In genomic region chr12:126385785-126386184, GRCh38 we compare ENCODE assay signal across 20 cellular contexts.
DNase-seq lines count a peak whose midpoint lies in the region; ATAC-seq and TF ChIP-seq lines count a peak whose summit lies in the region.
"Had no signal": no experiment of that assay in that cellular context is flagged by ENCODE, and none has a peak within 500 bp of the region (broad histone marks: within the 10 kb centered on the region; RNA-seq: fewer than 3 reads in every experiment).

No MANE protein-coding gene starts in this region.

- no peak overlapping the region for H3K4me3 ChIP-seq in AG09309 (ENCODE audit: control insufficient read depth, low read depth, low read length)
- H3K4me3 ChIP-seq in astrocyte of the spinal cord (ENCODE audit: low read depth, low read length), result no peak overlapping the region
- H3K4me3 ChIP-seq in testis, result no peak overlapping the region
- H3K4me3 ChIP-seq: gastroesophageal sphincter, psoas muscle had no signal

- H3K27me3 ChIP-seq in testis, result no peaks in the 10 kb centered on the region
- H3K27me3 ChIP-seq: gastroesophageal sphincter had no signal

- DNase-seq in AG09309 (ENCODE audit: low read depth) (peak; percentile 66), HS-5 (ENCODE audit: low read depth) (peak; percentile 85), astrocyte of the spinal cord (ENCODE audit: low read depth, low spot score) (peak; percentile 28), iris pigment epithelial cell (ENCODE audit: low read depth) (peak; percentile 18), pons (ENCODE audit: low spot score) (no peak), testis (no peak), left ventricle myocardium superior (no peak)
- DNase-seq: ACHN; activated CD4-positive, alpha-beta memory T cell treated with anti-CD3 and anti-CD28 coated beads for 36 hours; activated naive CD4-positive, alpha-beta T cell treated with Interleukin-2 at 50 U/mL for 16 hours; aorta; DMS79 treated with DMSO at 0.1 percent for 48 hours; Kasumi-1; NCI-H524 treated with DMSO at 0.1 percent for 48 hours; nephron progenitor cell; psoas muscle; stimulated activated CD4-positive, alpha-beta T cell treated with anti-CD3 and anti-CD28 coated beads, Interleukin-4, amount 100 ng/mL, for 4 hours had no signal

- H3K27ac ChIP-seq in testis, result no peak overlapping the region
- H3K27ac ChIP-seq: gastroesophageal sphincter, psoas muscle had no signal

- WGBS in testis, 2 donors, result 85 to 92% methylated on average over 4 of the region's 4 CpGs

- ATAC-seq in GM19035 (IDR thresholded peaks at IDR 0.05; ENCODE audit: unreplicated experiment), result no peak
- no peak for ATAC-seq in left ventricle myocardium superior
- ATAC-seq: gastroesophageal sphincter, psoas muscle, WTC11 had no signal

- in situ Hi-C loops in astrocyte of the spinal cord (cut with HindIII; ENCODE audit: low sequenced_read_pairs), result no loop called here

- H3K4me1 ChIP-seq in testis, result no peaks in the 10 kb centered on the region
- H3K4me1 ChIP-seq: gastroesophageal sphincter, psoas muscle had no signal

- H3K36me3 ChIP-seq in testis (ENCODE audit: low read depth, missing control alignments), result no peaks in the 10 kb centered on the region
- H3K36me3 ChIP-seq: gastroesophageal sphincter had no signal

- no peak for TF ChIP-seq CTCF in AG09309 (IDR thresholded peaks at IDR 0.05; ENCODE audit: control insufficient read depth, insufficient read depth, low read depth, low read length, missing control alignments)
- TF ChIP-seq CTCF in astrocyte of the spinal cord (IDR thresholded peaks at IDR 0.05; ENCODE audit: low read depth, low read length), result no peak
- TF ChIP-seq CTCF in testis (IDR thresholded peaks at IDR 0.05), result no peak

- no peaks in the 10 kb centered on the region for H3K9me3 ChIP-seq in testis
- H3K9me3 ChIP-seq: psoas muscle had no signal

- intact Hi-C loops in testis (cut with DNase I; ENCODE audit: low total_unique reads), result no loop called here
- intact Hi-C loops in left ventricle myocardium superior (cut with micrococcal nuclease), result no loop called here

- no peak for TF ChIP-seq POLR2A in testis (IDR thresholded peaks at IDR 0.05)

Comparison
In these comparisons a context has a peak if more than half of its experiments do, and no peak if none do; other contexts are left out.
1. DNase-seq: peak in AG09309 (single experiment), HS-5 (single experiment), astrocyte of the spinal cord (single experiment) and iris pigment epithelial cell (single experiment); none in pons (single experiment), testis (single experiment) and left ventricle myocardium superior (single experiment).